ENCODE assay signal across 11 cellular contexts in the genomic region with DNA sequence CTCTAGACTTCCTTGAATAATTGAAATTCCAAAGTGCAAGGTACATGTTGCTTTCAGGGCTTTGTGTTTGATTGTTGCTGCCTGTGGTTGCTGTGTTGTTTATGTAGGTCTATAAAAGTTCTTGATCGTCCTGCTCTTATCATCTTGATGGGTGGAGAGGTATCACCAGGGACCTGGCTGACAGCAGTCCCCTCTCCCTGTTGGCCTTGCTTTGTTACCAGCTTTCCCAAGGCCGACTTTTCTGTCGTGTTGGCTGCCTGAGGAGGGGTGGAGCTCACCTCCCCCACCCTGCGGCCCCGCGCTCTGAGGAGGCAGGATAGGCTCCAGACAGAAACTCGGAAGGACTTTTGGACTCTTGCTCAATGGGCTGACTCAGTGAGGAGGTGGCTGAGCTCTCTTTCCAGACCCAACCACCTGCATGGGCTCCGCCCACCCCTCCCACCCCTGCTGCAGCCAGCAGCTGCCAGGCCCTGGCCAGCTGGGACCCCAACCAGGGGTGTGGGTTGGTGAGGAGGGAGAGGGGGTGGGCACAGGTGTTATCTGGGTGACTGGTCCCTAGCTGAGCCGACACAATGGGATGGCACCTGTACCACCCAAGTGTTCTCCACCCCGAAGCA. TPM values are rescaled to one million over a fixed set of nuclear protein-coding genes. Genes with fewer than 3 reads are reported as not detected.
DNase-seq lines count a peak whose midpoint lies in the region; ATAC-seq and TF ChIP-seq lines count a peak whose summit lies in the region.
"Had no signal": no experiment of that assay in that cellular context is flagged by ENCODE, and none has a peak within 500 bp of the region (broad histone marks: within the 10 kb centered on the region; RNA-seq: fewer than 3 reads in every experiment).

No MANE protein-coding gene starts in this region.

- H3K4me1 ChIP-seq in DND-41 (ENCODE audit: insufficient read depth, low read length) = no peaks in the 10 kb centered on the region
- peaks cover 61 to 74% of the 10 kb centered on the region in 2 donors for H3K4me1 ChIP-seq in duodenal mucosa (ENCODE audit: control insufficient read depth in 1 of 2, insufficient read depth in 2 of 2, low read length in 2 of 2)
- H3K4me1 ChIP-seq in mucosa of stomach (ENCODE audit: control insufficient read depth, insufficient read depth, low read length) = peaks cover 68% of the 10 kb centered on the region

- H3K79me2 ChIP-seq in DND-41 (ENCODE audit: insufficient read depth, low read length) = no peaks in the 10 kb centered on the region

- no peak overlapping the region for H3K27ac ChIP-seq in DND-41 (ENCODE audit: low read length)
- H3K27ac ChIP-seq in duodenal mucosa (ENCODE audit: low read depth, low read length) = peak overlapping the region; percentile 87
- H3K27ac ChIP-seq: thyroid gland had no signal

- H3K4me2 ChIP-seq in DND-41 (ENCODE audit: insufficient read depth, low read length) = no peak overlapping the region

- no peaks in the 10 kb centered on the region for H4K20me1 ChIP-seq in DND-41 (ENCODE audit: insufficient read depth, low read length)

- no peak overlapping the region for H3K9ac ChIP-seq in DND-41 (ENCODE audit: low read depth, low read length)
- peak overlapping the region; percentile 55 to 78 for H3K9ac ChIP-seq in duodenal mucosa (ENCODE audit: low read depth in 1 of 2, low read length in 2 of 2)
- peak overlapping the region; percentile 99 for H3K9ac ChIP-seq in mucosa of stomach (ENCODE audit: low read length)

- no peaks in the 10 kb centered on the region for H3K9me3 Mint-ChIP-seq in activated naive CD8-positive, alpha-beta T cell treated with anti-CD3 and anti-CD28 coated beads for 36 hours

- no peak overlapping the region for H3K4me3 Mint-ChIP-seq in activated naive CD8-positive, alpha-beta T cell treated with anti-CD3 and anti-CD28 coated beads for 36 hours

- H3K27ac Mint-ChIP-seq in activated naive CD8-positive, alpha-beta T cell treated with anti-CD3 and anti-CD28 coated beads for 36 hours = no peak overlapping the region

- DNase-seq in DND-41 = peak; percentile 27
- peak; percentile 81 for DNase-seq in MV-4-11 (lab: John Stamatoyannopoulos, UW)
- DNase-seq in foreskin melanocyte = no peak
- DNase-seq in activated naive CD8-positive, alpha-beta T cell treated with anti-CD3 and anti-CD28 coated beads for 36 hours = no peak
- no peak for DNase-seq in NCI-H2081 (lab: John Stamatoyannopoulos, UW)
- DNase-seq: NCI-H524 treated with DMSO at 0.1 percent for 48 hours, thyroid gland had no signal

- H3K27me3 ChIP-seq in DND-41 (ENCODE audit: insufficient read depth, low read length, poor library complexity) (no peaks in the 10 kb centered on the region), duodenal mucosa (ENCODE audit: control insufficient read depth in 1 of 2, insufficient read depth in 2 of 2, low read length in 2 of 2) (no peaks in the 10 kb centered on the region), mucosa of stomach (ENCODE audit: control insufficient read depth, insufficient read depth, low read length) (no peaks in the 10 kb centered on the region)
- H3K27me3 ChIP-seq: thyroid gland had no signal

- TF ChIP-seq CTCF in DND-41 (IDR thresholded peaks at IDR 0.05; ENCODE audit: borderline replicate concordance, extremely low read depth, low read length, poor library complexity, severe bottlenecking) = no peak

- peaks cover 37% of the 10 kb centered on the region for H3K27me3 Mint-ChIP-seq in activated naive CD8-positive, alpha-beta T cell treated with anti-CD3 and anti-CD28 coated beads for 36 hours

- H2AFZ ChIP-seq in DND-41 (ENCODE audit: low read depth, low read length) = no peak overlapping the region

- no peaks in the 10 kb centered on the region for H3K9me3 ChIP-seq in DND-41 (ENCODE audit: insufficient read depth, low read length, severe bottlenecking)
- H3K9me3 ChIP-seq in duodenal mucosa (ENCODE audit: control insufficient read depth in 1 of 2, low read length in 2 of 2) = no peaks in the 10 kb centered on the region
- no peaks in the 10 kb centered on the region for H3K9me3 ChIP-seq in mucosa of stomach (ENCODE audit: control insufficient read depth, low read length)
- H3K9me3 ChIP-seq: thyroid gland had no signal

- H3K36me3 ChIP-seq in DND-41 (ENCODE audit: insufficient read depth, low read length) = no peaks in the 10 kb centered on the region
- peaks cover 34 to 37% of the 10 kb centered on the region in 2 donors for H3K36me3 ChIP-seq in duodenal mucosa (ENCODE audit: control insufficient read depth in 1 of 2, insufficient read depth in 2 of 2, low read length in 2 of 2)
- H3K36me3 ChIP-seq in mucosa of stomach (ENCODE audit: control insufficient read depth, insufficient read depth, low read length) = peaks cover 32% of the 10 kb centered on the region
- H3K36me3 ChIP-seq: thyroid gland had no signal

- H3K4me1 Mint-ChIP-seq in activated naive CD8-positive, alpha-beta T cell treated with anti-CD3 and anti-CD28 coated beads for 36 hours = peaks cover 9% of the 10 kb centered on the region

- no peak overlapping the region for H3K4me3 ChIP-seq in DND-41 (ENCODE audit: low read depth in 1 of 2, low read length in 2 of 2)
- H3K4me3 ChIP-seq in duodenal mucosa (ENCODE audit: low read depth in 1 of 2, low read length in 2 of 2) = peak overlapping the region; percentile 88 to 89
- H3K4me3 ChIP-seq in mucosa of stomach (ENCODE audit: low read length) = peak overlapping the region; percentile 67
- H3K4me3 ChIP-seq: thyroid gland had no signal

- H3K36me3 Mint-ChIP-seq in activated naive CD8-positive, alpha-beta T cell treated with anti-CD3 and anti-CD28 coated beads for 36 hours = no peaks in the 10 kb centered on the region

- peak; percentile 25; the same call in 1 of the 3 replicates for ATAC-seq in DND-41 (ENCODE audit: insufficient read depth, low read depth)
- no peak for ATAC-seq in HG03280 (IDR thresholded peaks at IDR 0.05; ENCODE audit: unreplicated experiment)

RNA-seq across cellular contexts. Expression of a gene that starts 2.0 kb away (rescaled TPM):
- total RNA-seq in activated naive CD8-positive, alpha-beta T cell treated with anti-CD3 and anti-CD28 coated beads for 36 hours = under 1 TPM in 1 of 2 experiments, not detected in 1; 0.04 TPM

RNA-seq across cellular contexts. Expression of a gene that starts 23.9 kb away (rescaled TPM):
- not detected for total RNA-seq in activated naive CD8-positive, alpha-beta T cell treated with anti-CD3 and anti-CD28 coated beads for 36 hours
- total RNA-seq: aorta had no signal

Comparison
In these comparisons a context has a peak if more than half of its experiments do, and no peak if none do; other contexts are left out.
1. DNase-seq: peak in DND-41 (single experiment) and MV-4-11 (single experiment); none in foreskin melanocyte (single experiment), activated naive CD8-positive, alpha-beta T cell treated with anti-CD3 and anti-CD28 coated beads for 36 hours (single experiment) and NCI-H2081 (0 of 2).
2. H3K4me3 ChIP-seq: peak in duodenal mucosa (2 of 2) and mucosa of stomach (single experiment); none in DND-41 (0 of 2).